32 cellular contexts compared by ENCODE assay signal in genomic region chr2:28202718-28203117, GRCh38.
"Had no signal": no experiment of that assay in that cellular context is flagged by ENCODE, and none has a peak within 500 bp of the region (broad histone marks: within the 10 kb centered on the region; RNA-seq: fewer than 3 reads in every experiment).

No MANE protein-coding gene starts in this region.

- H3K4me1 Mint-ChIP-seq: activated CD4-positive, alpha-beta T cell treated with anti-CD3 and anti-CD28 coated beads for 36 hours; activated CD4-positive, alpha-beta T cell treated with anti-CD3 and anti-CD28 coated beads, Interleukin-2, amount 10 ng/mL, durations not matched to agents 24 days and 14 days; activated T-helper 17 cell treated with anti-CD3 and anti-CD28 coated beads, Interleukin-2, amount 50 U/mL, for 72 hours; central memory CD8-positive, alpha-beta T cell had no signal

- H3K27ac ChIP-seq: brain microvascular endothelial cell, foreskin keratinocyte had no signal

- H3K9me3 Mint-ChIP-seq: activated CD4-positive, alpha-beta memory T cell treated with anti-CD3 and anti-CD28 coated beads, Interleukin-2, amount 10 ng/mL, durations not matched to agents 7 days and 5 days; activated CD4-positive, alpha-beta T cell treated with anti-CD3 and anti-CD28 coated beads, Interleukin-2, amount 10 ng/mL, durations not matched to agents 24 days and 14 days; activated T-cell treated with anti-CD3 and anti-CD28 coated beads, Interleukin-2, amount 50 U/mL, for 4 hours; activated T-helper 17 cell treated with anti-CD3 and anti-CD28 coated beads, Interleukin-2, amount 50 U/mL, for 72 hours; central memory CD8-positive, alpha-beta T cell; effector memory CD8-positive, alpha-beta T cell; T-helper 2 cell treated with Interferon-gamma antibody and Interleukin-4, amounts not matched to agents 5 μg/mL and 100 μg/mL, for 36 hours had no signal

- H3K27ac Mint-ChIP-seq: activated CD4-positive, alpha-beta memory T cell treated with anti-CD3 and anti-CD28 coated beads, Interleukin-2, amount 10 ng/mL, durations not matched to agents 7 days and 5 days; activated CD4-positive, alpha-beta T cell treated with anti-CD3 and anti-CD28 coated beads for 36 hours; activated CD4-positive, alpha-beta T cell treated with anti-CD3 and anti-CD28 coated beads, Interleukin-2, amount 10 ng/mL, durations not matched to agents 24 days and 14 days; activated naive CD8-positive, alpha-beta T cell; activated T-helper 17 cell treated with anti-CD3 and anti-CD28 coated beads, Interleukin-2, amount 50 U/mL, for 72 hours; effector memory CD8-positive, alpha-beta T cell; T-helper 17 cell; T-helper 2 cell treated with Interferon-gamma antibody and Interleukin-4, amounts not matched to agents 5 μg/mL and 100 μg/mL, for 36 hours had no signal

- H3K36me3 ChIP-seq: brain microvascular endothelial cell, esophagus muscularis mucosa had no signal

- H3K9me3 ChIP-seq: esophagus muscularis mucosa, gastroesophageal sphincter had no signal

- DNase-seq: activated CD4-positive, alpha-beta memory T cell treated with anti-CD3 and anti-CD28 coated beads, Interleukin-2, amount 10 ng/mL, durations not matched to agents 7 days and 5 days; activated CD4-positive, alpha-beta T cell treated with anti-CD3 and anti-CD28 coated beads for 36 hours; activated CD4-positive, alpha-beta T cell treated with anti-CD3 and anti-CD28 coated beads, Interleukin-2, amount 10 ng/mL, durations not matched to agents 24 days and 14 days; activated CD4-positive, CD25-positive, alpha-beta regulatory T cell; activated CD4-positive, CD25-positive, alpha-beta regulatory T cell treated with anti-CD3 and anti-CD28 coated beads, Interleukin-2, amount 50 U/mL, for 72 hours; activated CD8-positive, alpha-beta memory T cell treated with anti-CD3 and anti-CD28 coated beads, Interleukin-2, amount 50 U/mL, for 48 hours; activated effector memory CD4-positive, alpha-beta T cell treated with Interleukin-2 at 50 U/mL for 16 hours; activated gamma-delta T cell treated with Interleukin-2 at 50 U/mL for 16 hours; activated naive CD4-positive, alpha-beta T cell treated with anti-CD3 and anti-CD28 coated beads, Interleukin-2, amount 50 U/mL, for 16 hours; activated naive CD4-positive, alpha-beta T cell treated with Interleukin-2 at 50 U/mL for 16 hours; activated T-cell treated with anti-CD3 and anti-CD28 coated beads for 4 hours; activated T-cell treated with anti-CD3 and anti-CD28 coated beads, Interleukin-2, amount 50 U/mL, for 4 hours; amniotic stem cell; anterior cingulate cortex; brain microvascular endothelial cell; cortex of kidney; dermis blood vessel endothelial cell; effector CD4-positive, alpha-beta T cell; effector memory CD8-positive, alpha-beta T cell; erythroblast; foreskin keratinocyte; T-helper 1 cell; T-helper 17 cell; T1000 had no signal

- H3K27me3 ChIP-seq: brain microvascular endothelial cell, esophagus muscularis mucosa, foreskin keratinocyte, gastroesophageal sphincter had no signal

- H3K27me3 Mint-ChIP-seq: activated CD4-positive, alpha-beta memory T cell treated with anti-CD3 and anti-CD28 coated beads, Interleukin-2, amount 10 ng/mL, durations not matched to agents 7 days and 5 days; activated CD4-positive, alpha-beta T cell treated with anti-CD3 and anti-CD28 coated beads for 36 hours; activated naive CD8-positive, alpha-beta T cell; activated T-helper 17 cell treated with anti-CD3 and anti-CD28 coated beads, Interleukin-2, amount 50 U/mL, for 72 hours; central memory CD8-positive, alpha-beta T cell; effector memory CD8-positive, alpha-beta T cell; T-helper 17 cell had no signal

- H3K4me3 ChIP-seq: esophagus muscularis mucosa, gastroesophageal sphincter had no signal

- ATAC-seq: activated CD4-positive, alpha-beta T cell treated with anti-CD3 and anti-CD28 coated beads for 36 hours; activated T-cell treated with anti-CD3 and anti-CD28 coated beads, Interleukin-2, amount 50 U/mL, for 4 hours; activated T-helper 17 cell treated with anti-CD3 and anti-CD28 coated beads, Interleukin-2, amount 50 U/mL, for 72 hours; effector memory CD8-positive, alpha-beta T cell; foreskin keratinocyte; gastroesophageal sphincter; T-helper 17 cell had no signal

- H3K4me3 Mint-ChIP-seq: activated CD4-positive, alpha-beta memory T cell treated with anti-CD3 and anti-CD28 coated beads, Interleukin-2, amount 10 ng/mL, durations not matched to agents 7 days and 5 days; activated CD4-positive, alpha-beta T cell treated with anti-CD3 and anti-CD28 coated beads for 36 hours; activated CD4-positive, alpha-beta T cell treated with anti-CD3 and anti-CD28 coated beads, Interleukin-2, amount 10 ng/mL, durations not matched to agents 24 days and 14 days; activated naive CD8-positive, alpha-beta T cell; activated T-cell treated with anti-CD3 and anti-CD28 coated beads, Interleukin-2, amount 50 U/mL, for 4 hours; activated T-helper 17 cell treated with anti-CD3 and anti-CD28 coated beads, Interleukin-2, amount 50 U/mL, for 72 hours; central memory CD8-positive, alpha-beta T cell; effector memory CD8-positive, alpha-beta T cell; T-helper 17 cell; T-helper 2 cell treated with Interferon-gamma antibody and Interleukin-4, amounts not matched to agents 5 μg/mL and 100 μg/mL, for 36 hours had no signal

- FAIRE-seq: astrocyte, bronchial epithelial cell had no signal
